In the genomic region with DNA sequence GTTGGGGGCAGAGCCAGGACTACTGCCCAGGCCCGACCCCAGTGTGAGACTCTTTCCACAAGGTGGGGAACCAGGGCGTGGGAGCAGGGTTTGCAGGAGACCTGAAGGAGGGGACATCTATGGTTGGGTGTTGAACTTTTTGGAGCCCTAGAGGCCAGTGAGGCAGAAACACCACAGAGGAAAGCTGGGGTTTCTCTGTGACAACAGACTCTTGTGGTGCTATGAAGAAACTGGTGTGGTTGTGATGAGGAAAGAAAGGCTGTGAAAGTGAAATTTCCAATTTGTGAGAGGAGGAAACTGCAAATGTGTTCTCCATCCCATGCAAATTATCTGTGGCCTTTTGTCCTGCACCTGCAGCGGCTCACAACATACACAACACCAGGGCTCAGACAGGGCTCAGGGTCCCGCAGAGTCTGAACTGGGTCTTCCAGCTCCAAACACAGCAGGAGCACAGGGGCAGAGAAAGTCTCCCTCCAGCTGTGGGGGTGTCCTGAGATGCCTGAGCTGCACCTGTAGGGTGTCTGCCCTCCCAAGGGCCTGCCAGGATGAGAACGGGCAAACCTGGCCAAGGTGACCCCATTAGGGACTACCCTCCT, we compare ENCODE assay signal across 1 cellular context.
TF ChIP-seq lines count a peak whose summit lies in the region.

No MANE protein-coding gene starts in this region.

TF ChIP-seq in HepG2, 621 proteins besides CTCF, POLR2A, EP300 and RAD21 (continued from another document):
- TF ChIP-seq, protein P1, sequence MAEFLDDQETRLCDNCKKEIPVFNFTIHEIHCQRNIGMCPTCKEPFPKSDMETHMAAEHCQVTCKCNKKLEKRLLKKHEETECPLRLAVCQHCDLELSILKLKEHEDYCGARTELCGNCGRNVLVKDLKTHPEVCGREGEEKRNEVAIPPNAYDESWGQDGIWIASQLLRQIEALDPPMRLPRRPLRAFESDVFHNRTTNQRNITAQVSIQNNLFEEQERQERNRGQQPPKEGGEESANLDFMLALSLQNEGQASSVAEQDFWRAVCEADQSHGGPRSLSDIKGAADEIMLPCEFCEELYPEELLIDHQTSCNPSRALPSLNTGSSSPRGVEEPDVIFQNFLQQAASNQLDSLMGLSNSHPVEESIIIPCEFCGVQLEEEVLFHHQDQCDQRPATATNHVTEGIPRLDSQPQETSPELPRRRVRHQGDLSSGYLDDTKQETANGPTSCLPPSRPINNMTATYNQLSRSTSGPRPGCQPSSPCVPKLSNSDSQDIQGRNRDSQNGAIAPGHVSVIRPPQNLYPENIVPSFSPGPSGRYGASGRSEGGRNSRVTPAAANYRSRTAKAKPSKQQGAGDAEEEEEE (CRISPR knock-in tag; IDR thresholded peaks at IDR 0.05; ENCODE audit: borderline replicate concordance): no peak
- TF ChIP-seq TCF12 (IDR thresholded peaks at IDR 0.05) (no peak), TCF12 (CRISPR knock-in tag; IDR thresholded peaks at IDR 0.05) (no peak)
TF ChIP-seq in HepG2: peak in this region for 0.
